Comparison of ENCODE assay signal across 18 cellular contexts in the genomic region with DNA sequence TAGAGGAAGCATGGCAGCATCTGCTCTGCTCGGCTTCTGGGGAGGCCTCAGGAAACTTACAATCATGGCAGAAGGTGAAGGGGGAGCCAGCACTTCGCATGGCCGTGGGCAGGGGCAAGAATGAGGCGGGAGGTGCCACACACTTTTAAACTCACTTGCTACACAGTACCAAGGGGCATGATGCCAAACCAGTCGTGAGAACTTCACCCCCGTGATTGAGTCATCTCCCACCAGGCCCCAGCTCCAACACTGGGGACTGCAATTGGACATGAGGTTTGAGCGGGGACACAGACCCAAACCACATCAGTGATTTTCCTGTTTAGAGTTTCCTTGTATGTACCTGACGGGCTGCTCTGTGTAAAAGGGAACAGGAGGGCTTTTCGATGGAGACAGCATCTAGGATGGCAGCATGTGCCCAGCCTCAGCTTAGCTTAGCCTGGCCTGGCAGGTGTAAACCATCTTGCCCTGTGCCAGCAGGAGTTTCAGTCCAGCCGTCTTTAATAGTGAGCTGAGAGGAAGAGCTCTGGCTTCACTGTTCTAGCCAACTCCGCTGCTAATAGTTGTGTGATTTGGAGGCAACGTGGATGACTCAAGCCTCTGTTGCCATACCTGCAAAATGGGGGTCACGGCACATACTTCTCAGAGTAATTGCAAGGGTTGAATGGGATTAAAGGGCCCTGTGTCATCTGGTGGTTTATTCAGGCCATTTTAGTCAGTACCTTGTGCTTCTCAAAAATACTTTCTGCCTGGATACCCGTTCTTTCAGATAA.
DNase-seq lines count a peak whose midpoint lies in the region; ATAC-seq and TF ChIP-seq lines count a peak whose summit lies in the region.
"Had no signal": no experiment of that assay in that cellular context is flagged by ENCODE, and none has a peak within 500 bp of the region (broad histone marks: within the 10 kb centered on the region; RNA-seq: fewer than 3 reads in every experiment).

No MANE protein-coding gene starts in this region.

- H4K20me1 ChIP-seq in BLaER1 (peaks cover 60% of the 10 kb centered on the region), PC-9 (ENCODE audit: insufficient read depth) (no peaks in the 10 kb centered on the region)

- no peak overlapping the region for H3K27ac Mint-ChIP-seq in type B pancreatic cell
- H3K27ac Mint-ChIP-seq: activated CD4-positive, alpha-beta T cell treated with anti-CD3 and anti-CD28 coated beads for 36 hours; activated naive CD8-positive, alpha-beta T cell; natural killer cell treated with Interleukin-12 subunit alpha and Interleukin-12 subunit beta and Interleukin-15 and Interleukin-18, amount 100 ng/mL, for 72 hours had no signal

- H3K9me2 ChIP-seq in PC-9 (ENCODE audit: insufficient read depth), result no peaks in the 10 kb centered on the region

- no peaks in the 10 kb centered on the region for H3K27me3 Mint-ChIP-seq in type B pancreatic cell
- H3K27me3 Mint-ChIP-seq: activated CD4-positive, alpha-beta T cell treated with anti-CD3 and anti-CD28 coated beads for 36 hours; activated naive CD8-positive, alpha-beta T cell had no signal

- H3K27me3 ChIP-seq in BLaER1, result no peaks in the 10 kb centered on the region
- H3K27me3 ChIP-seq in PC-9 (ENCODE audit: insufficient read depth, low read depth), result no peaks in the 10 kb centered on the region
- no peaks in the 10 kb centered on the region for H3K27me3 ChIP-seq in psoas muscle (ENCODE audit: insufficient read depth in 3 of 3, low read length in 2 of 3)

- POLR2A ChIA-PET in PC-9 (lab: Charles Lee; ENCODE audit: unreplicated experiment), result no interaction called here

- H3K4me2 ChIP-seq in BLaER1, result no peak overlapping the region
- no peak overlapping the region for H3K4me2 ChIP-seq in PC-9

- H3K27ac ChIP-seq in BLaER1 (no peak overlapping the region), PC-9 (peak overlapping the region; percentile 74), epithelial cell of prostate (peak overlapping the region; percentile 98), psoas muscle (peak overlapping the region; percentile 33)

- no peaks in the 10 kb centered on the region for H3K9me3 Mint-ChIP-seq in type B pancreatic cell
- H3K9me3 Mint-ChIP-seq: HFFc6; natural killer cell treated with Interleukin-12 subunit alpha and Interleukin-12 subunit beta and Interleukin-15 and Interleukin-18, amount 100 ng/mL, for 72 hours had no signal

- peaks cover 26% of the 10 kb centered on the region for H3K4me1 Mint-ChIP-seq in type B pancreatic cell (ENCODE audit: unreplicated experiment)

- H3K9ac ChIP-seq in BLaER1, result peak overlapping the region; percentile 15; the same call in 1 of the 2 replicates

- no peak overlapping the region for H3K4me3 Mint-ChIP-seq in type B pancreatic cell
- H3K4me3 Mint-ChIP-seq: activated CD4-positive, alpha-beta T cell treated with anti-CD3 and anti-CD28 coated beads for 36 hours; activated naive CD8-positive, alpha-beta T cell; HFFc6; natural killer cell treated with Interleukin-12 subunit alpha and Interleukin-12 subunit beta and Interleukin-15 and Interleukin-18, amount 100 ng/mL, for 72 hours had no signal

- H3K4me3 ChIP-seq in BLaER1, result no peak overlapping the region
- no peak overlapping the region for H3K4me3 ChIP-seq in PC-9
- H3K4me3 ChIP-seq in psoas muscle, result no peak overlapping the region

- CTCF ChIA-PET in PC-9 (lab: Charles Lee), result no interaction called here

- peak in 1 of 4 donors; percentile 12 for ATAC-seq in psoas muscle
- ATAC-seq: activated CD4-positive, alpha-beta T cell treated with anti-CD3 and anti-CD28 coated beads for 36 hours; left ventricle myocardium superior; natural killer cell treated with Interleukin-12 subunit alpha and Interleukin-12 subunit beta and Interleukin-15 and Interleukin-18, amount 100 ng/mL, for 72 hours; Right ventricle myocardium inferior had no signal

- H3K36me3 ChIP-seq in BLaER1, result peaks cover 56% of the 10 kb centered on the region
- no peaks in the 10 kb centered on the region for H3K36me3 ChIP-seq in PC-9 (ENCODE audit: low read depth)
- H3K36me3 ChIP-seq in psoas muscle (ENCODE audit: insufficient read depth in 1 of 2, low read depth in 1 of 2), result no peaks in the 10 kb centered on the region

- H2AFZ ChIP-seq in PC-9, result no peak overlapping the region

- H3K9me3 ChIP-seq in BLaER1, result no peaks in the 10 kb centered on the region
- H3K9me3 ChIP-seq in PC-9 (ENCODE audit: insufficient read depth, low read depth), result no peaks in the 10 kb centered on the region
- no peaks in the 10 kb centered on the region for H3K9me3 ChIP-seq in psoas muscle

- WGBS in psoas muscle, 3 donors, result 58 to 71% (median 67%) methylated on average over 14 of the region's 14 CpGs

- H3K79me2 ChIP-seq in PC-9 (ENCODE audit: low read depth), result peaks cover 75% of the 10 kb centered on the region

- TF ChIP-seq CTCF in PC-9 (conservative IDR thresholded peaks at IDR 0.05) (no peak), psoas muscle (IDR thresholded peaks at IDR 0.05) (no peak), type B pancreatic cell (conservative IDR thresholded peaks at IDR 0.05) (no peak)

- H3K4me1 ChIP-seq in BLaER1 (peaks cover 47% of the 10 kb centered on the region), PC-9 (replicated peaks; ENCODE audit: insufficient read depth) (peaks cover 41% of the 10 kb centered on the region), psoas muscle (peaks cover 46% of the 10 kb centered on the region)

- peaks cover 59% of the 10 kb centered on the region for H3F3A ChIP-seq in PC-9 (ENCODE audit: insufficient read depth, low read depth)

- DNase-seq in PC-9 (no peak), epithelial cell of prostate (ENCODE audit: low read depth, low spot score) (no peak), psoas muscle (no peak), COLO668 (lab: John Stamatoyannopoulos, UW; ENCODE audit: unreplicated experiment) (no peak), NCI-H2196 treated with DMSO at 0.1 percent for 48 hours (lab: John Stamatoyannopoulos, UW; ENCODE audit: unreplicated experiment) (no peak), NCI-H1105 (lab: John Stamatoyannopoulos, UW) (no peak), type B pancreatic cell (ENCODE audit: extremely low spot score, unreplicated experiment) (no peak)
- DNase-seq: activated CD4-positive, alpha-beta T cell treated with anti-CD3 and anti-CD28 coated beads for 36 hours; activated T-cell treated with anti-CD3 and anti-CD28 coated beads for 4 hours; cerebellar nuclear complex; HFFc6; left ventricle myocardium superior; NCI-H2081; stimulated activated CD8-positive, alpha-beta memory T cell treated with anti-CD3 and anti-CD28 coated beads, Interleukin-4, amount 100 ng/mL, for 48 hours had no signal

- H3K36me3 Mint-ChIP-seq in type B pancreatic cell, result no peaks in the 10 kb centered on the region
- H3K36me3 Mint-ChIP-seq: activated naive CD8-positive, alpha-beta T cell; natural killer cell treated with Interleukin-12 subunit alpha and Interleukin-12 subunit beta and Interleukin-15 and Interleukin-18, amount 100 ng/mL, for 72 hours had no signal

- BruUV-seq in PC-9 (replicated peaks; lab: Mats Ljungman, UMichigan), result no TSS peak

- intact Hi-C loops in PC-9 (cut with micrococcal nuclease; ENCODE audit: unreplicated experiment) (no loop called here), psoas muscle (cut with DNase I) (no loop called here)
